Comparison of ENCODE assay signal across 19 cellular contexts in the genomic region with DNA sequence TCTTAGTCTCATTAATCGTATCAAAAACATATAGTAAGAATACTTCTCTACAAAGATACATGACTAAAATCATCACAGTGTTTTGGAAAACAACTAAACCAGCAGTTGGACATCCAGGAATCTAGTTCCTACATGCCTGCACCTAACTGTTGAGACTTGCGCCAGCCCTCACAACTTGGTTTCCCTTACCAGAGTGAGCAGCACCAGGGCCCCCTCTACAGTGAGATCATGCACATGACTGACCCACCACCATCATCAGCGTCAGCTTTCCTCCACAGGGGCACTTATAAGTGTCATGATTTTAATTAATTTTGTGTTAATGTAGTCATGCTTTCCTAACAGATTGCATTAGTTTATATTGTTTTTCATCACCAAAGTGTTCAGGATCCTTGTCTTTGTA.
DNase-seq lines count a peak whose midpoint lies in the region; ATAC-seq, FAIRE-seq and TF ChIP-seq lines count a peak whose summit lies in the region.
"Had no signal": no experiment of that assay in that cellular context is flagged by ENCODE, and none has a peak within 500 bp of the region (broad histone marks: within the 10 kb centered on the region; RNA-seq: fewer than 3 reads in every experiment).

No MANE protein-coding gene starts in this region.

- SMC1A ChIA-PET in GM12878 (lab: Charles Lee; ENCODE audit: uncharacterized antibody, unreplicated experiment), result no interaction called here

- H3K4me3 ChIP-seq in GM12865 (ENCODE audit: low read depth, low read length) (no peak overlapping the region), GM12878 (no peak overlapping the region)
- H3K4me3 ChIP-seq: MG63, PC-9 had no signal

- H3K27me3 ChIP-seq in H9 (ENCODE audit: insufficient read depth, low read length), result no peaks in the 10 kb centered on the region
- no peaks in the 10 kb centered on the region for H3K27me3 ChIP-seq in GM12878 (replicated peaks in 1 of 2; ENCODE audit: control insufficient read depth in 2 of 2, insufficient read depth in 2 of 2, low read length in 1 of 2)
- H3K27me3 ChIP-seq: MG63 had no signal

- no CpG with 5 or more reads among the region's 3 CpGs for WGBS in H9 (ENCODE audit: extremely low coverage, insufficient read length, low lambda C conversion rate)
- WGBS in GM12878 (ENCODE audit: insufficient coverage, insufficient replicate concordance, low lambda C conversion rate, missing lambda C conversion rate), result 24% methylated on average over 3 of the region's 3 CpGs

- POLR2A ChIA-PET in GM12878 (lab: Charles Lee), result no interaction called here

- no peak for FAIRE-seq in GM12878 (lab: Jason Lieb, UNC)
- FAIRE-seq: D721Med had no signal

- no peak overlapping the region for H2BK15ac ChIP-seq in H9 (ENCODE audit: low read depth, low read length)

- no peak overlapping the region for H2AFZ ChIP-seq in H9 (ENCODE audit: low read length)
- H2AFZ ChIP-seq in GM12878 (ENCODE audit: control insufficient read depth, low read depth, low read length), result no peak overlapping the region
- H2AFZ ChIP-seq: PC-9 had no signal

- no peak overlapping the region for H3K4ac ChIP-seq in H9 (ENCODE audit: low read depth, low read length)

- in situ Hi-C loops in GM12878 (cut with MboI), result no loop called here

- H3K23me2 ChIP-seq in H9 (ENCODE audit: insufficient read length, low read depth, low read length, poor library complexity, severe bottlenecking), result no peaks in the 10 kb centered on the region

- no peak overlapping the region for H2BK12ac ChIP-seq in H9 (ENCODE audit: insufficient read length, low read depth, low read length)

- H3K79me2 ChIP-seq in H9 (ENCODE audit: insufficient read depth, low read length), result no peaks in the 10 kb centered on the region
- H3K79me2 ChIP-seq in GM12878 (ENCODE audit: control insufficient read depth, insufficient read depth, low read length), result no peaks in the 10 kb centered on the region

- 0 out of 2 replicates have a peak, but pooled peaks have one; percentile 15 for TF ChIP-seq RAD21 in GM12878 (IDR thresholded peaks at IDR 0.05; ENCODE audit: insufficient read depth, low read depth, low read length)

- H3K4me1 ChIP-seq in H9 (ENCODE audit: insufficient read depth, low read length) (no peaks in the 10 kb centered on the region; the same call in 1 of the 2 replicates), GM12878 (ENCODE audit: control insufficient read depth, insufficient read depth, low read length) (no peaks in the 10 kb centered on the region)

- no peak overlapping the region for H3K9ac ChIP-seq in H9 (ENCODE audit: extremely low read depth, insufficient read length, low read length)
- no peak overlapping the region for H3K9ac ChIP-seq in GM12878 (ENCODE audit: control insufficient read depth, insufficient read depth, low read length)

- BruUV-seq in GM12878 (replicated peaks; lab: Mats Ljungman, UMichigan), result no TSS peak

- no peak overlapping the region; a peak in 1 of 5 replicates for H3K4me3 Mint-ChIP-seq in H9
- H3K4me3 Mint-ChIP-seq: B cell; CD4-positive, alpha-beta memory T cell had no signal

- H2BK120ac ChIP-seq in H9 (ENCODE audit: low read depth, low read length, poor library complexity, severe bottlenecking), result no peak overlapping the region

- H4K8ac ChIP-seq in H9 (replicated peaks; ENCODE audit: insufficient read length, low read depth, low read length), result no peak overlapping the region

- H2BK20ac ChIP-seq in H9 (ENCODE audit: low read depth, low read length, poor library complexity, severe bottlenecking), result no peak overlapping the region

- H3K9me3 Mint-ChIP-seq in H9, result no peaks in the 10 kb centered on the region
- H3K9me3 Mint-ChIP-seq: CD4-positive, alpha-beta memory T cell had no signal

- RAD21 ChIA-PET in GM12878 (lab: Charles Lee; ENCODE audit: unreplicated experiment), result no interaction called here

- ATAC-seq in GM12878 (peak; percentile 29; the same call in 1 of the 3 replicates), GM18511 (IDR thresholded peaks at IDR 0.05; ENCODE audit: unreplicated experiment) (no peak)

- H2AK5ac ChIP-seq in H9 (ENCODE audit: insufficient read length, low read length), result no peak overlapping the region

- H3K9me3 ChIP-seq in H9 (ENCODE audit: control insufficient read depth, low read depth, low read length) (no peaks in the 10 kb centered on the region), GM12878 (replicated peaks; ENCODE audit: control insufficient read depth, insufficient read depth, low read length) (no peaks in the 10 kb centered on the region)
- H3K9me3 ChIP-seq: MG63 had no signal

- DNase-seq in GM12865 (ENCODE audit: low read depth) (peak; percentile 13), H9 (peak; percentile 34), GM12878 (ENCODE audit: low read depth, low spot score) (no peak), iPS-NIHi11 (ENCODE audit: low spot score) (peak; percentile 14), EL (no peak), KG1 (lab: John Stamatoyannopoulos, UW) (no peak)
- DNase-seq: CD4-positive, alpha-beta memory T cell; KBM-7; MG63; NCI-H1417 treated with DMSO at 0.1 percent for 48 hours; NCI-H2029 treated with DMSO at 0.1 percent for 48 hours; NCI-H226; NCI-H69; PC-9; T-helper 1 cell had no signal

- no peak overlapping the region for H3K18ac ChIP-seq in H9 (ENCODE audit: insufficient read length, low read depth, low read length)

- H3K36me3 Mint-ChIP-seq in H9 (ENCODE audit: insufficient read depth in 1 of 3, low read depth in 3 of 3), result no peaks in the 10 kb centered on the region
- H3K36me3 Mint-ChIP-seq: CD4-positive, alpha-beta memory T cell had no signal

- no peak overlapping the region for H3T11ph ChIP-seq in H9 (ENCODE audit: low read length)

- H4K5ac ChIP-seq in H9 (ENCODE audit: insufficient read length, low read depth, low read length), result no peak overlapping the region

- intact Hi-C loops in GM12878 (cut with micrococcal nuclease; ENCODE audit: unreplicated experiment), result no loop called here

- H3K23ac ChIP-seq in H9 (ENCODE audit: insufficient read length, low read depth, low read length), result no peak overlapping the region

- TF ChIP-seq CTCF in GM12865 (IDR thresholded peaks at IDR 0.05; ENCODE audit: insufficient read depth, low read depth, low read length, missing control alignments), result peak; percentile 6
- peak; percentile 46 for TF ChIP-seq CTCF in H9 (conservative IDR thresholded peaks at IDR 0.05)
- 0 out of 6 replicates have a peak, but pooled peaks of 1 of the 3 experiments have one; percentile 0 for TF ChIP-seq CTCF in GM12878 (IDR thresholded peaks at IDR 0.05 in 2 of 3, conservative IDR thresholded peaks at IDR 0.05 in 1 of 3; ENCODE audit: control insufficient read depth in 2 of 3, extremely low read depth in 1 of 3, insufficient read depth in 1 of 3, low read depth in 3 of 3, low read length in 3 of 3)

- H4K91ac ChIP-seq in H9 (ENCODE audit: insufficient read length, low read depth, low read length), result no peak overlapping the region

- H2BK5ac ChIP-seq in H9 (ENCODE audit: insufficient read length, low read length), result no peak overlapping the region

- no peaks in the 10 kb centered on the region for H3K36me3 ChIP-seq in GM12878 (ENCODE audit: control insufficient read depth in 2 of 2, insufficient read depth in 2 of 2, low read length in 1 of 2)
- H3K36me3 ChIP-seq: MG63 had no signal

- H3K27me3 Mint-ChIP-seq in H9 (ENCODE audit: low read depth), result no peaks in the 10 kb centered on the region
- H3K27me3 Mint-ChIP-seq: B cell had no signal

- no peak for TF ChIP-seq EP300 in GM12878 (IDR thresholded peaks at IDR 0.05; ENCODE audit: borderline replicate concordance in 1 of 2, control insufficient read depth in 1 of 2, low read depth in 2 of 2, low read length in 2 of 2)

- H3K4me2 ChIP-seq in H9 (ENCODE audit: insufficient read depth, insufficient read length, low read length) (no peak overlapping the region), GM12878 (ENCODE audit: control insufficient read depth, insufficient read depth) (no peak overlapping the region)
- H3K4me2 ChIP-seq: PC-9 had no signal

- H3K4me1 Mint-ChIP-seq in H9, result no peaks in the 10 kb centered on the region
- H3K4me1 Mint-ChIP-seq: B cell; CD4-positive, alpha-beta memory T cell had no signal

- H4K20me1 ChIP-seq in H9 (ENCODE audit: control insufficient read depth, insufficient read depth, insufficient read length), result no peaks in the 10 kb centered on the region
- H4K20me1 ChIP-seq in GM12878 (ENCODE audit: control insufficient read depth, insufficient read depth), result no peaks in the 10 kb centered on the region

- TF ChIP-seq POLR2A in GM12878 (IDR thresholded peaks at IDR 0.05; ENCODE audit: low read depth, low read length), result no peak

- H3K27ac ChIP-seq in H9 (ENCODE audit: insufficient read length, low read depth, low read length) (no peak overlapping the region), GM12878 (ENCODE audit: control insufficient read depth, insufficient read depth) (no peak overlapping the region)
- H3K27ac ChIP-seq: HL-60, PC-9 had no signal

- H3K56ac ChIP-seq in H9 (ENCODE audit: insufficient read length, low read depth, low read length), result no peak overlapping the region

- no peaks in the 10 kb centered on the region for H3K79me1 ChIP-seq in H9 (ENCODE audit: insufficient read depth, low read depth, low read length, poor library complexity, severe bottlenecking)

- no peak overlapping the region for H3K14ac ChIP-seq in H9 (ENCODE audit: insufficient read depth, low read length)

- H3K27ac Mint-ChIP-seq in H9, result peak overlapping the region in 1 of 3 experiments; percentile 22; a peak in 1 of 7 replicates
- H3K27ac Mint-ChIP-seq: B cell; CD4-positive, alpha-beta memory T cell had no signal

- CTCF ChIA-PET in GM12878 (lab: Yijun Ruan, JAX), result no interaction called here

TF ChIP-seq in GM12878, 131 proteins besides CTCF, POLR2A, EP300 and RAD21 (continues in another document):
- TF ChIP-seq, protein P1, sequence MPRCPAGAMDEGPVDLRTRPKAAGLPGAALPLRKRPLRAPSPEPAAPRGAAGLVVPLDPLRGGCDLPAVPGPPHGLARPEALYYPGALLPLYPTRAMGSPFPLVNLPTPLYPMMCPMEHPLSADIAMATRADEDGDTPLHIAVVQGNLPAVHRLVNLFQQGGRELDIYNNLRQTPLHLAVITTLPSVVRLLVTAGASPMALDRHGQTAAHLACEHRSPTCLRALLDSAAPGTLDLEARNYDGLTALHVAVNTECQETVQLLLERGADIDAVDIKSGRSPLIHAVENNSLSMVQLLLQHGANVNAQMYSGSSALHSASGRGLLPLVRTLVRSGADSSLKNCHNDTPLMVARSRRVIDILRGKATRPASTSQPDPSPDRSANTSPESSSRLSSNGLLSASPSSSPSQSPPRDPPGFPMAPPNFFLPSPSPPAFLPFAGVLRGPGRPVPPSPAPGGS (IDR thresholded peaks at IDR 0.05; ENCODE audit: borderline replicate concordance, insufficient read depth, low read depth, low read length, poor library complexity, severe bottlenecking), result no peak
- TF ChIP-seq, protein P2, sequence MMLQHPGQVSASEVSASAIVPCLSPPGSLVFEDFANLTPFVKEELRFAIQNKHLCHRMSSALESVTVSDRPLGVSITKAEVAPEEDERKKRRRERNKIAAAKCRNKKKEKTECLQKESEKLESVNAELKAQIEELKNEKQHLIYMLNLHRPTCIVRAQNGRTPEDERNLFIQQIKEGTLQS (IDR thresholded peaks at IDR 0.05; ENCODE audit: borderline replicate concordance, extremely low read depth, low read depth, low read length), result no peak
- no peak for TF ChIP-seq TBL1XR1 (IDR thresholded peaks at IDR 0.05; ENCODE audit: low read depth, low read length)
- TF ChIP-seq PML (IDR thresholded peaks at IDR 0.05; ENCODE audit: low read length), result no peak

Comparison
In these comparisons a context has a peak if more than half of its experiments do, and no peak if none do; other contexts are left out.
1. DNase-seq: peak in GM12865 (single experiment), H9 (single experiment) and iPS-NIHi11 (single experiment); none in GM12878 (single experiment), EL (single experiment) and KG1 (single experiment).